Comparison of ENCODE assay signal across 16 cellular contexts in genomic region chr22:45053094-45053493, GRCh38. TPM values are rescaled to one million over a fixed set of nuclear protein-coding genes. Genes with fewer than 3 reads are reported as not detected.
"Had no signal": no experiment of that assay in that cellular context is flagged by ENCODE, and none has a peak within 500 bp of the region (broad histone marks: within the 10 kb centered on the region; RNA-seq: fewer than 3 reads in every experiment).

No MANE protein-coding gene starts in this region.

- H3K4me3 Mint-ChIP-seq: natural killer cell, neural crest cell had no signal

- H3K27me3 ChIP-seq: ovary had no signal

- H3K4me1 ChIP-seq: esophagus squamous epithelium had no signal

- H3K9me3 ChIP-seq: esophagus squamous epithelium, ovary had no signal

- H3K36me3 Mint-ChIP-seq: natural killer cell had no signal

- H3K27ac ChIP-seq: epithelial cell of prostate, esophagus squamous epithelium, ovary had no signal

- H3K4me1 Mint-ChIP-seq: neural crest cell had no signal

- DNase-seq: effector memory CD4-positive, alpha-beta T cell; esophagus squamous epithelium; foreskin fibroblast; islet precursor cell; mammary epithelial cell; natural killer cell; nucleus accumbens; ovary; right cardiac atrium; small intestine; stimulated activated CD4-positive, alpha-beta T cell treated with anti-CD3 and anti-CD28 coated beads, Interleukin-12 subunit alpha, Interleukin-12 subunit beta, amount 100 ng/mL, for 4 hours; stimulated activated naive CD4-positive, alpha-beta T cell treated with Interleukin-2 at 50 U/mL for 16 hours; trophoblast cell had no signal

- H3K27ac Mint-ChIP-seq: natural killer cell had no signal

- H3K9me3 Mint-ChIP-seq: natural killer cell, neural crest cell had no signal

- ATAC-seq: left lobe of liver, natural killer cell, right cardiac atrium had no signal

RNA-seq across cellular contexts. Expression of gene PHF21B, which starts 43.3 kb away (rescaled TPM):
- total RNA-seq: left lobe of liver, natural killer cell had no signal
